In the genomic region with DNA sequence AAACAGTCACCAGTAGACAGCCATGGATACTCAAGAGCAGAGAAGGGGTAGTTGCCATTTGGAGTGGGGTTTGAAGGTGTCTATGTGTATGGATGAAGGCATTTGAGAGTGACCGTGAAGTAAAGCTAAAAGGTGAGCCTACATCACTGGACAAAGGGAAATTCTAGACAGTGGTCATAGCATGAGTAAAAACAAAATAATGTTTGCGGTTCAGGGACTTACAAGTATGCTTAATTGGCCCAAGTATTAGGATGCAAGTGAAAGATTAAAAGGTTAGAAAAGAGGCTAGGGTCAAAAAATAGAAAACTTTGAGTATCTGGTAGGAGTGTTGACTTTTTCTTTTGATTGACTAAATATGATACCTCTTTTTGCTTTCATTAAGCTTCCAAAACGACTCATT, we compare ENCODE assay signal across 22 cellular contexts.
DNase-seq lines count a peak whose midpoint lies in the region; ATAC-seq and TF ChIP-seq lines count a peak whose summit lies in the region.
"Had no signal": no experiment of that assay in that cellular context is flagged by ENCODE, and none has a peak within 500 bp of the region (broad histone marks: within the 10 kb centered on the region; RNA-seq: fewer than 3 reads in every experiment).

No MANE protein-coding gene starts in this region.

- H4K20me1 ChIP-seq in GM23248 (ENCODE audit: insufficient read depth): no peaks in the 10 kb centered on the region
- H4K20me1 ChIP-seq: BLaER1 had no signal

- no peak overlapping the region for H3K27ac ChIP-seq in GM23248
- H3K27ac ChIP-seq: BLaER1 had no signal

- H3K27me3 ChIP-seq in GM23248 (replicated peaks; ENCODE audit: insufficient read depth): no peaks in the 10 kb centered on the region
- H3K27me3 ChIP-seq: BLaER1 had no signal

- TF ChIP-seq CTCF in epithelial cell of proximal tubule (conservative IDR thresholded peaks at IDR 0.05; ENCODE audit: low read depth, low read length) (no peak), foreskin fibroblast (IDR thresholded peaks at IDR 0.05; ENCODE audit: low read depth, low read length) (no peak)

- no peak overlapping the region for H3K4me2 ChIP-seq in GM23248 (ENCODE audit: unreplicated experiment)
- H3K4me2 ChIP-seq: BLaER1 had no signal

- H2AFZ ChIP-seq in GM23248: peak overlapping the region; percentile 53; the same call in 1 of the 2 replicates

- no peaks in the 10 kb centered on the region for H3K79me2 ChIP-seq in GM23248 (ENCODE audit: insufficient read depth)

- in situ Hi-C loops in GM23248 (cut with MboI): no loop called here

- no peak for ATAC-seq in GM19463 (IDR thresholded peaks at IDR 0.05; ENCODE audit: unreplicated experiment)
- ATAC-seq: HepG2, K562, Panc1, SK-N-SH treated with all-trans-retinoic acid at 6 μM for 48 hours had no signal

- no peak overlapping the region for H3K4me3 ChIP-seq in GM23248
- H3K4me3 ChIP-seq in epithelial cell of proximal tubule (ENCODE audit: low read depth, low read length): no peak overlapping the region
- H3K4me3 ChIP-seq in foreskin fibroblast (ENCODE audit: low read depth in 1 of 2, low read length in 2 of 2): no peak overlapping the region
- H3K4me3 ChIP-seq: BLaER1, HAP-1, K562 had no signal

- H3K9me3 ChIP-seq in GM23248 (ENCODE audit: low read depth): no peaks in the 10 kb centered on the region
- H3K9me3 ChIP-seq: BLaER1, HAP-1 had no signal

- DNase-seq in GM23248 (no peak), epithelial cell of proximal tubule (ENCODE audit: low read depth) (peak; percentile 61), renal cortical epithelial cell (ENCODE audit: low read depth) (peak; percentile 56), RKO (ENCODE audit: low spot score) (no peak), foreskin fibroblast (no peak)
- no peak for DNase-seq in activated CD8-positive, alpha-beta memory T cell treated with anti-CD3 and anti-CD28 coated beads, Interleukin-2, amount 50 U/mL, for 48 hours
- DNase-seq: CD4-positive, alpha-beta T cell; COR-L47; NCI-H1092; NCI-H1436; NCI-H187 treated with DMSO at 0.1 percent for 48 hours; NCI-H2107; NCI-H226; NCI-H524 treated with DMSO at 0.1 percent for 48 hours; NCI-H82 had no signal

- no peaks in the 10 kb centered on the region for H3K9me2 ChIP-seq in GM23248 (ENCODE audit: insufficient read depth)

- no peaks in the 10 kb centered on the region for H3K4me1 ChIP-seq in GM23248 (ENCODE audit: insufficient read depth)
- H3K4me1 ChIP-seq: BLaER1, HAP-1 had no signal

- no peaks in the 10 kb centered on the region for H3K36me3 ChIP-seq in GM23248 (ENCODE audit: low read depth)
- H3K36me3 ChIP-seq: BLaER1, HAP-1 had no signal

- H3K9ac ChIP-seq in GM23248: no peak overlapping the region
- H3K9ac ChIP-seq: BLaER1 had no signal

- no peaks in the 10 kb centered on the region for H3F3A ChIP-seq in GM23248 (ENCODE audit: insufficient read depth)

- 62 to 64% methylated on average over 3 of the region's 3 CpGs for WGBS in GM23248 (ENCODE audit: low coverage in 1 of 2, low lambda C conversion rate in 2 of 2, missing lambda C conversion rate in 2 of 2), 2 experiments

Comparison
In these comparisons a context has a peak if more than half of its experiments do, and no peak if none do; other contexts are left out.
1. DNase-seq: peak in epithelial cell of proximal tubule (single experiment) and renal cortical epithelial cell (single experiment); none in GM23248 (single experiment), activated CD8-positive, alpha-beta memory T cell treated with anti-CD3 and anti-CD28 coated beads, Interleukin-2, amount 50 U/mL, for 48 hours (single experiment), RKO (single experiment) and foreskin fibroblast (0 of 2).